ENCODE assay signal across 8 cellular contexts in genomic region chr15:64151727-64152506, GRCh38. TPM values are rescaled to one million over a fixed set of nuclear protein-coding genes. Genes with fewer than 3 reads are reported as not detected.
DNase-seq lines count a peak whose midpoint lies in the region; ATAC-seq lines count a peak whose summit lies in the region.

TSS of gene SNX22 (plus strand) at chr15:64151731. CDS start at chr15:64151776, 45 bp downstream.

- H3K36me3 Mint-ChIP-seq in activated naive CD4-positive, alpha-beta T cell treated with anti-CD3 and anti-CD28 coated beads, Interleukin-2, amount 50 U/mL, for 72 hours, result no peaks in the 10 kb centered on the region

- no peak within 1 kb of the TSS for H3K27ac ChIP-seq in iPS-20b (ENCODE audit: low read length)

- no peak within 1 kb of the TSS for H3K27ac Mint-ChIP-seq in activated naive CD4-positive, alpha-beta T cell treated with anti-CD3 and anti-CD28 coated beads, Interleukin-2, amount 50 U/mL, for 72 hours

- peak; percentile 38 for DNase-seq in AG20443 (ENCODE audit: low spot score)
- peak; percentile 46 for DNase-seq in HuH-7 (ENCODE audit: low spot score)
- peak in 1 of 2 donors; percentile 30 for DNase-seq in activated naive CD4-positive, alpha-beta T cell treated with anti-CD3 and anti-CD28 coated beads, Interleukin-2, amount 50 U/mL, for 72 hours (ENCODE audit: low spot score in 2 of 2)
- DNase-seq in stimulated activated CD8-positive, alpha-beta memory T cell treated with anti-CD3 and anti-CD28 coated beads, Interleukin-4, amount 100 ng/mL, for 48 hours, result peak; percentile 39
- DNase-seq in AML-193 (lab: John Stamatoyannopoulos, UW), result no peak
- no peak for DNase-seq in NCI-H226

- peak; percentile 12 for ATAC-seq in GM18868 (IDR thresholded peaks at IDR 0.05; ENCODE audit: unreplicated experiment)
- ATAC-seq in activated naive CD4-positive, alpha-beta T cell treated with anti-CD3 and anti-CD28 coated beads, Interleukin-2, amount 50 U/mL, for 72 hours, result peak; percentile 2 to 19

- no peaks in the 10 kb centered on the region for H3K9me3 ChIP-seq in iPS-20b (ENCODE audit: insufficient read depth, low read depth, low read length)

- peaks cover 28% of the 10 kb centered on the region for H3K36me3 ChIP-seq in iPS-20b (ENCODE audit: insufficient read depth, low read depth, low read length)

- H3K4me1 ChIP-seq in iPS-20b (ENCODE audit: insufficient read depth, low read length), result peaks cover 7% of the 10 kb centered on the region

- no peaks in the 10 kb centered on the region for H3K9me3 Mint-ChIP-seq in activated naive CD4-positive, alpha-beta T cell treated with anti-CD3 and anti-CD28 coated beads, Interleukin-2, amount 50 U/mL, for 72 hours

- H3K9ac ChIP-seq in iPS-20b (ENCODE audit: low read depth, low read length), result peak within 1 kb of the TSS; percentile 56; the same call in 1 of the 2 replicates

- H3K27me3 ChIP-seq in iPS-20b (ENCODE audit: insufficient read depth, low read length), result peaks cover 37% of the 10 kb centered on the region

- peak within 1 kb of the TSS; percentile 68 for H3K4me3 ChIP-seq in iPS-20b (ENCODE audit: low read length)

RNA-seq across cellular contexts. Expression of gene SNX22, which starts in this region (rescaled TPM):
- 1 to 10 TPM in 1 of 2 donors, under 1 TPM in 1; 0.16 to 1.7 TPM for total RNA-seq in activated naive CD4-positive, alpha-beta T cell treated with anti-CD3 and anti-CD28 coated beads, Interleukin-2, amount 50 U/mL, for 72 hours

Comparison
In these comparisons a context has a peak if more than half of its experiments do, and no peak if none do; other contexts are left out.
1. DNase-seq: peak in AG20443 (single experiment), HuH-7 (single experiment) and stimulated activated CD8-positive, alpha-beta memory T cell treated with anti-CD3 and anti-CD28 coated beads, Interleukin-4, amount 100 ng/mL, for 48 hours (single experiment); none in AML-193 (0 of 2) and NCI-H226 (single experiment).